27 cellular contexts compared by ENCODE assay signal in the genomic region with DNA sequence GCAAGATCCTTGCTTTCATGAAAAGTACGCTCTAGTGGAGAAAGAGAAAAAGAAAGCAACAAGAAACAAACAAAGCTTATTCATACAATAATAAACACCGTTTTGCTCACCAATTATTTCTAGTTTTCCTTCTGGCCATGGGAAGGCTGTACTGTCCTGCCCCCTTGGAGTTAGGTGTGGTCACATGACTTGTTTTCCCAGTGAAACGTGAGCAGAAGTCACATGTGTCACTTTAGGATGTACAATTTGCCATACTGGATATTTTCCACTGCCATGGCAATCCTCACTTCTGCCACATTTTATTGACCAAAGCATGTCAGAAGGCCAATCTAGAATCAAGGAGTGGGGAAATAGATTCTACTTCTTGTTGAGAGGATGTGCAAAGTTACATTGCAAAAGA. TPM values are rescaled to one million over a fixed set of nuclear protein-coding genes. Genes with fewer than 3 reads are reported as not detected.
DNase-seq lines count a peak whose midpoint lies in the region; ATAC-seq, FAIRE-seq and TF ChIP-seq lines count a peak whose summit lies in the region.
"Had no signal": no experiment of that assay in that cellular context is flagged by ENCODE, and none has a peak within 500 bp of the region (broad histone marks: within the 10 kb centered on the region; RNA-seq: fewer than 3 reads in every experiment).

No MANE protein-coding gene starts in this region.

- no TSS peak for BruUV-seq in HepG2 (replicated peaks; lab: Mats Ljungman, UMichigan)

- DNase-seq in HepG2 (ENCODE audit: low spot score) (no peak), right lobe of liver (no peak), HEK293T (ENCODE audit: extremely low spot score) (no peak), SKM-1 treated with dmso at 0.1 percent for 144 hours (lab: John Stamatoyannopoulos, UW; ENCODE audit: unreplicated experiment) (peak; percentile 63), iPS-NIHi11 (ENCODE audit: low spot score) (no peak), Ammon's horn (ENCODE audit: low spot score) (no peak)
- DNase-seq in stimulated activated naive CD4-positive, alpha-beta T cell (lab: John Stamatoyannopoulos, UW), result no peak
- DNase-seq: CD4-positive, alpha-beta memory T cell; COR-L47; DMS53; GDM1; GOT3; KBM-7; MG63; NCI-H1092; NCI-H1417 treated with DMSO at 0.1 percent for 48 hours; NCI-H1694 treated with DMSO at 0.1 percent for 48 hours; NCI-H2081; NCI-H226; NCI-H510A; NCI-H69; PC-9 had no signal

- TF ChIP-seq EP300 in HepG2 (IDR thresholded peaks at IDR 0.05; ENCODE audit: low read depth in 2 of 2, low read length in 2 of 2), result no peak
- TF ChIP-seq EP300 in HepG2 (CRISPR knock-in tag; IDR thresholded peaks at IDR 0.05; ENCODE audit: borderline replicate concordance), result no peak

- H3K36me3 ChIP-seq in HepG2 (replicated peaks in 1 of 2; ENCODE audit: control insufficient read depth in 1 of 2, insufficient read depth in 2 of 2, low read length in 2 of 2) (no peaks in the 10 kb centered on the region), right lobe of liver (no peaks in the 10 kb centered on the region)
- H3K36me3 ChIP-seq: BLaER1 treated with 17β-estradiol and CSF1 and Interleukin-3, amounts not matched to agents 10 nM and 100 nM; MG63 had no signal

- no peak overlapping the region for H2AFZ ChIP-seq in HepG2 (ENCODE audit: low read length)
- H2AFZ ChIP-seq: PC-9 had no signal

- TF ChIP-seq POLR2A in HepG2 (IDR thresholded peaks at IDR 0.05; ENCODE audit: insufficient read depth in 1 of 2, low read depth in 2 of 2, low read length in 2 of 2) (no peak), right lobe of liver (IDR thresholded peaks at IDR 0.05) (no peak)

- TF ChIP-seq CTCF in HepG2 (CRISPR knock-in tag; IDR thresholded peaks at IDR 0.05), result no peak
- no peak for TF ChIP-seq CTCF in right lobe of liver (IDR thresholded peaks at IDR 0.05)

- no peak for FAIRE-seq in HepG2 (lab: Jason Lieb, UNC)
- FAIRE-seq: GM12878 had no signal

- H3K27me3 ChIP-seq in HepG2 (ENCODE audit: control insufficient read depth in 1 of 2, insufficient read depth in 2 of 2, low read length in 2 of 2) (no peaks in the 10 kb centered on the region; a peak in 1 of 5 replicates), right lobe of liver (no peaks in the 10 kb centered on the region)
- H3K27me3 ChIP-seq: BLaER1 treated with 17β-estradiol and CSF1 and Interleukin-3, amounts not matched to agents 10 nM and 100 nM had no signal

- no peak for TF ChIP-seq RAD21 in HepG2 (CRISPR knock-in tag; IDR thresholded peaks at IDR 0.05)

- no peaks in the 10 kb centered on the region for H4K20me1 ChIP-seq in HepG2 (ENCODE audit: insufficient read depth, low read length)
- H4K20me1 ChIP-seq: BLaER1 treated with 17β-estradiol and CSF1 and Interleukin-3, amounts not matched to agents 10 nM and 100 nM had no signal

- POLR2A ChIA-PET in HepG2 (lab: Yijun Ruan, JAX) (no interaction called here), HEK293T (lab: Yijun Ruan, JAX) (no interaction called here)

- no peak overlapping the region for H3K4me2 ChIP-seq in HepG2 (ENCODE audit: low read depth, low read length)
- H3K4me2 ChIP-seq: BLaER1 treated with 17β-estradiol and CSF1 and Interleukin-3, amounts not matched to agents 10 nM and 100 nM; PC-9 had no signal

- under 1% methylated on average over 3 of the region's 3 CpGs for WGBS in HepG2 (ENCODE audit: low lambda C conversion rate)
- 67% methylated on average over 3 of the region's 3 CpGs for WGBS in right lobe of liver (ENCODE audit: insufficient coverage, low coverage, low lambda C conversion rate, missing lambda C conversion rate)

- CTCF ChIA-PET in HepG2 (lab: Yijun Ruan, JAX; ENCODE audit: low intra/inter-chr PET ratio, low total read pairs), result no interaction called here
- CTCF ChIA-PET in HEK293T (lab: Yijun Ruan, JAX), result no interaction called here

- H3K9me3 ChIP-seq in HepG2 (ENCODE audit: low read length) (no peaks in the 10 kb centered on the region), right lobe of liver (no peaks in the 10 kb centered on the region)
- H3K9me3 ChIP-seq: MG63 had no signal

- no peak overlapping the region for H3K27ac ChIP-seq in HepG2 (ENCODE audit: extremely low read length, insufficient read depth, low read length)
- H3K27ac ChIP-seq in right lobe of liver, result no peak overlapping the region
- H3K27ac ChIP-seq: BLaER1 treated with 17β-estradiol and CSF1 and Interleukin-3, amounts not matched to agents 10 nM and 100 nM; HL-60; PC-9 had no signal

- intact Hi-C loops in HepG2 (cut with micrococcal nuclease; ENCODE audit: unreplicated experiment) (no loop called here), right lobe of liver (cut with DNase I) (no loop called here)

- H3K4me1 ChIP-seq in HepG2 (ENCODE audit: insufficient read depth, low read length), result no peaks in the 10 kb centered on the region
- no peaks in the 10 kb centered on the region for H3K4me1 ChIP-seq in right lobe of liver

- H3K4me3 ChIP-seq in HepG2 (replicated peaks in 1 of 3; ENCODE audit: insufficient read depth in 1 of 3, low read depth in 2 of 3, low read length in 3 of 3) (no peak overlapping the region), right lobe of liver (no peak overlapping the region)
- H3K4me3 ChIP-seq: BLaER1 treated with 17β-estradiol and CSF1 and Interleukin-3, amounts not matched to agents 10 nM and 100 nM; GM12878; MG63; PC-9 had no signal

- H3K79me2 ChIP-seq in HepG2 (ENCODE audit: insufficient read depth, low read length), result no peaks in the 10 kb centered on the region

- no peak overlapping the region for H3K9ac ChIP-seq in HepG2 (ENCODE audit: insufficient read depth, low read depth, low read length)
- H3K9ac ChIP-seq: BLaER1 treated with 17β-estradiol and CSF1 and Interleukin-3, amounts not matched to agents 10 nM and 100 nM had no signal

- ATAC-seq in HepG2 (no peak), right lobe of liver (no peak)
- ATAC-seq: GM12878, HCT116, Right ventricle myocardium inferior had no signal

- in situ Hi-C loops in HepG2 (cut with HindIII; ENCODE audit: extremely low pct_ligation_motif_present, low pct_unique_long_range_greater_than_20kb), result no loop called here

TF ChIP-seq in HepG2, 621 proteins besides CTCF, POLR2A, EP300 and RAD21 (continues in another document):
- no peak for TF ChIP-seq KLF11 (CRISPR knock-in tag; IDR thresholded peaks at IDR 0.05)
- TF ChIP-seq ZNF564 (CRISPR knock-in tag; IDR thresholded peaks at IDR 0.05), result no peak

TF ChIP-seq in HEK293T, 16 proteins besides CTCF, POLR2A, EP300 and RAD21:
- TF ChIP-seq L3MBTL2 (conservative IDR thresholded peaks at IDR 0.05), result 0 out of 2 replicates have a peak, but pooled peaks have one; percentile 10
- TF ChIP-seq SUZ12 (IDR thresholded peaks at IDR 0.05), result no peak

RNA-seq across cellular contexts. Expression of a gene that starts 24.2 kb away (rescaled TPM):
- total RNA-seq in HepG2 (2016; rRNA removed; fragmentation: Illumina TruSeq; extraction: Trizol), result 5.9 and 6.5 TPM in 2 replicates
- 0.97 and 1.5 TPM in 2 replicates for total RNA-seq in HepG2 (2016; cell fraction: cytosol; rRNA removed; fragmentation: Illumina TruSeq; extraction: Trizol; ENCODE audit: low read depth)
- 6.1 and 8.4 TPM in 2 replicates for total RNA-seq in HepG2 (2016; cell fraction: insoluble cytoplasmic fraction; rRNA removed; fragmentation: Illumina TruSeq; extraction: Trizol)
- total RNA-seq in HepG2 (2016; cell fraction: membrane; rRNA removed; fragmentation: Illumina TruSeq; extraction: Trizol), result 2.9 and 3.1 TPM in 2 replicates
- 7.3 and 7.7 TPM in 2 replicates for total RNA-seq in HepG2 (2016; cell fraction: nucleus; rRNA removed; fragmentation: Illumina TruSeq; extraction: Trizol)
- polyA plus RNA-seq in HepG2 (2011; rRNA removed), result 3.3 and 3.8 TPM in 2 replicates
- polyA plus RNA-seq in HepG2 (2011; cell fraction: cytosol; rRNA removed), result 1.7 and 3.2 TPM in 2 replicates
- polyA plus RNA-seq in HepG2 (2011; cell fraction: nucleus; rRNA removed), result 3.8 and 4.1 TPM in 2 replicates
- 3.3 and 3.7 TPM in 2 replicates for polyA plus RNA-seq in HepG2 (2012)
- polyA plus RNA-seq in HepG2 (2016; cell fraction: cytosol; fragmentation: Illumina TruSeq; extraction: Trizol; ENCODE audit: low read depth), result 0.31 and 0.53 TPM in 2 replicates
- polyA plus RNA-seq in HepG2 (2016; cell fraction: insoluble cytoplasmic fraction; fragmentation: Illumina TruSeq; extraction: Trizol; ENCODE audit: low read depth), result 5.9 and 6.0 TPM in 2 replicates
- polyA plus RNA-seq in HepG2 (2016; cell fraction: membrane; fragmentation: Illumina TruSeq; extraction: Trizol; ENCODE audit: low read depth), result 0.86 and 0.92 TPM in 2 replicates
- 7.2 and 8.1 TPM in 2 replicates for polyA plus RNA-seq in HepG2 (2016; cell fraction: nucleus; fragmentation: Illumina TruSeq; extraction: Trizol; ENCODE audit: insufficient read depth, low read depth)
- 6.7 and 13.1 TPM in 2 replicates for polyA minus RNA-seq in HepG2 (2011; rRNA and poly(A)+ RNA removed; ENCODE audit: low replicate concordance)
- polyA minus RNA-seq in HepG2 (2011; cell fraction: cytosol; rRNA and poly(A)+ RNA removed), result 2.2 and 4.3 TPM in 2 replicates
- polyA minus RNA-seq in HepG2 (2011; cell fraction: nucleus; rRNA and poly(A)+ RNA removed), result 15.3 and 18.3 TPM in 2 replicates
- 1 to 10 TPM; 4.9 to 7.4 (median 6.7) TPM for total RNA-seq in right lobe of liver

RNA-seq across cellular contexts. Expression of a gene that starts 33.5 kb away (rescaled TPM):
- total RNA-seq in HepG2 (2016; rRNA removed; fragmentation: Illumina TruSeq; extraction: Trizol) (0.14 and 0.15 TPM in 2 replicates), right lobe of liver (1 to 10 TPM in 2 of 6 experiments, under 1 TPM in 4; 0.40 to 1.2 (median 0.71) TPM)
- not detected in 2 replicates for total RNA-seq in HepG2 (2016; cell fraction: cytosol; rRNA removed; fragmentation: Illumina TruSeq; extraction: Trizol; ENCODE audit: low read depth)
- total RNA-seq in HepG2 (2016; cell fraction: insoluble cytoplasmic fraction; rRNA removed; fragmentation: Illumina TruSeq; extraction: Trizol), result 0.02 and 0.10 TPM in 2 replicates
- 0.22 TPM in 1 of 2 replicates, not detected in the other for total RNA-seq in HepG2 (2016; cell fraction: membrane; rRNA removed; fragmentation: Illumina TruSeq; extraction: Trizol)
- total RNA-seq in HepG2 (2016; cell fraction: nucleus; rRNA removed; fragmentation: Illumina TruSeq; extraction: Trizol), result 0.06 TPM in 1 of 2 replicates, not detected in the other
- polyA plus RNA-seq in HepG2 (2011; rRNA removed), result 0.01 and 0.11 TPM in 2 replicates
- polyA plus RNA-seq in HepG2 (2011; cell fraction: cytosol; rRNA removed), result 0.01 and 0.04 TPM in 2 replicates
- polyA plus RNA-seq in HepG2 (2011; cell fraction: nucleus; rRNA removed), result 0.05 and 0.06 TPM in 2 replicates
- 0.19 and 0.23 TPM in 2 replicates for polyA plus RNA-seq in HepG2 (2012)
- not detected in 2 replicates for polyA plus RNA-seq in HepG2 (2016; cell fraction: cytosol; fragmentation: Illumina TruSeq; extraction: Trizol; ENCODE audit: low read depth)
- 0.24 and 0.28 TPM in 2 replicates for polyA plus RNA-seq in HepG2 (2016; cell fraction: insoluble cytoplasmic fraction; fragmentation: Illumina TruSeq; extraction: Trizol; ENCODE audit: low read depth)
- 0.02 TPM in 1 of 2 replicates, not detected in the other for polyA plus RNA-seq in HepG2 (2016; cell fraction: membrane; fragmentation: Illumina TruSeq; extraction: Trizol; ENCODE audit: low read depth)
- 0.11 TPM in 1 of 2 replicates, not detected in the other for polyA plus RNA-seq in HepG2 (2016; cell fraction: nucleus; fragmentation: Illumina TruSeq; extraction: Trizol; ENCODE audit: insufficient read depth, low read depth)
- polyA minus RNA-seq in HepG2 (2011; rRNA and poly(A)+ RNA removed; ENCODE audit: low replicate concordance), result 0.02 TPM in 1 of 2 replicates, not detected in the other
- polyA minus RNA-seq in HepG2 (2011; cell fraction: cytosol; rRNA and poly(A)+ RNA removed), result not detected in 2 replicates
- 0.90 TPM in 1 of 2 replicates, not detected in the other for polyA minus RNA-seq in HepG2 (2011; cell fraction: nucleus; rRNA and poly(A)+ RNA removed)
